In the genomic region with DNA sequence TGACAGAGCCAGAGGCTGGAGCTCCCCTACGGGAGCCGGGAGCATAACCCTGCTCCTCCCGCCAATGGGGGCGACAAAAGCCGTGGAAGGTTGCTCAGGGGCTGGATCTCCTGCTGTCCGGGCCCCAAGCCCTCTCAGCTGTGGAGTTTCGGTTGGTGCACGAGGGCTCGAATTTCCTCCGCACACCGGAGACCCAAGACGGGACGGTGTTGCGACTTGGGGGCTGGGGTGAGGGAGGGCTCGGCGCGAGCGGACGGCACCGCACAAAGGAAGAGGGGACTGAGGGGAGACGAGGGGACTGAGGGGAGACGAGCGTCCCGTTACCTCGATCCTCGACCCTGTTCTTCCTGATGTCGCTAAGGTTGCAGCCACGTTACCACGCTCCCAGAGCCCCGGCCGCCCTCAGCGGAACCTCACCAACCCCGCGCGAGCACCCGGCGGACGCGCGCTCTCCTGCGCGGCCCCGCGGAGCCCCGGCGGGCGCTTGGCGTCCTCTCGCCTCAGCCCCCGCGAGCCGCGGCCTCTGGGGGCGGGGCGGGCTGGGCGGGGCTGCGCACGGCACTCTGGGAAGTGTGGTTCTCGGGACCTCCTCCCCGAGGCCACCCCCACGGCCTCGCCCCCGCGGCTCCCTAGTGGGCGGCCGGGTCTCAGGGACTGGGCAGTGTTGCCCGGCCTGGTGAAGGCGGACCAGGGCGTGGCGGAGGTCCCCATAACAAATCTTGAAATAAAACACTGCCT, we compare ENCODE assay signal across 8 cellular contexts. TPM values are rescaled to one million over a fixed set of nuclear protein-coding genes. Genes with fewer than 3 reads are reported as not detected.
A peak's percentile ranks its signal among the peaks of the same experiment; 100 is the strongest.
DNase-seq lines count a peak whose midpoint lies in the region; ATAC-seq and TF ChIP-seq lines count a peak whose summit lies in the region.

A gene (minus strand): TSS at position 525 of the 738 bp plus-strand sequence. CDS start 25,079 bp downstream, outside the sequence.

- peak within 1 kb of the TSS; percentile 86 to 99 (median 93) for H3K4me3 ChIP-seq in BLaER1 treated with 17β-estradiol and CSF1 and Interleukin-3, amounts not matched to agents 10 nM and 100 nM
- peak within 1 kb of the TSS; percentile 84 to 98 (median 88) for H3K4me3 ChIP-seq in right lobe of liver

- peak; percentile 81 for TF ChIP-seq POLR2A in right lobe of liver (IDR thresholded peaks at IDR 0.05)

- intact Hi-C loops in right lobe of liver (cut with DNase I) = no loop called here

- peaks cover 0 to 40% (median 18%) of the 10 kb centered on the region in 11 experiments; a peak in 15 of 22 replicates for H4K20me1 ChIP-seq in BLaER1 treated with 17β-estradiol and CSF1 and Interleukin-3, amounts not matched to agents 10 nM and 100 nM

- peak within 1 kb of the TSS; percentile 89 to 99 (median 96) for H3K9ac ChIP-seq in BLaER1 treated with 17β-estradiol and CSF1 and Interleukin-3, amounts not matched to agents 10 nM and 100 nM

- TF ChIP-seq CTCF in right lobe of liver (IDR thresholded peaks at IDR 0.05) = no peak

- H3K9me3 ChIP-seq in BLaER1 treated with 17β-estradiol and CSF1 and Interleukin-3, amounts not matched to agents 10 nM and 100 nM (replicated peaks in 1 of 11) = no peaks in the 10 kb centered on the region
- no peaks in the 10 kb centered on the region for H3K9me3 ChIP-seq in right lobe of liver

- peaks cover 18 to 36% (median 27%) of the 10 kb centered on the region in 10 experiments for H3K4me1 ChIP-seq in BLaER1 treated with 17β-estradiol and CSF1 and Interleukin-3, amounts not matched to agents 10 nM and 100 nM
- peaks cover 0 to 8% (median 3%) of the 10 kb centered on the region in 4 donors for H3K4me1 ChIP-seq in right lobe of liver

- WGBS in right lobe of liver (ENCODE audit: insufficient coverage, low coverage, low lambda C conversion rate, missing lambda C conversion rate) = 0% methylated on average over 7 of the region's 70 CpGs

- H3K4me2 ChIP-seq in BLaER1 treated with 17β-estradiol and CSF1 and Interleukin-3, amounts not matched to agents 10 nM and 100 nM = peak within 1 kb of the TSS; percentile 82 to 96 (median 92)

- H3K27me3 ChIP-seq in BLaER1 treated with 17β-estradiol and CSF1 and Interleukin-3, amounts not matched to agents 10 nM and 100 nM = no peaks in the 10 kb centered on the region
- no peaks in the 10 kb centered on the region for H3K27me3 ChIP-seq in right lobe of liver

- peaks cover 0 to 12% (median 0%) of the 10 kb centered on the region in 11 experiments; a peak in 3 of 22 replicates for H3K36me3 ChIP-seq in BLaER1 treated with 17β-estradiol and CSF1 and Interleukin-3, amounts not matched to agents 10 nM and 100 nM
- no peaks in the 10 kb centered on the region for H3K36me3 ChIP-seq in right lobe of liver

- peak; percentile 92 for ATAC-seq in HG03439 (IDR thresholded peaks at IDR 0.05; ENCODE audit: unreplicated experiment)
- peak; percentile 95 to 99 (median 96) for ATAC-seq in right lobe of liver

- peak within 1 kb of the TSS; percentile 83 to 99 (median 95) for H3K27ac ChIP-seq in BLaER1 treated with 17β-estradiol and CSF1 and Interleukin-3, amounts not matched to agents 10 nM and 100 nM
- peak within 1 kb of the TSS; percentile 87 to 96 (median 92) for H3K27ac ChIP-seq in right lobe of liver

- DNase-seq in GM19238 (ENCODE audit: insufficient read length, low spot score) (peak; percentile 84), NCI-H526 (lab: John Stamatoyannopoulos, UW) (peak; percentile 53 to 91), dermis blood vessel endothelial cell (peak; percentile 92), right lobe of liver (peak; percentile 89 to 91 (median 91))
- peak; percentile 85 to 88 for DNase-seq in activated CD4-positive, alpha-beta T cell treated with anti-CD3 and anti-CD28 coated beads, Interleukin-2, amount 50 U/mL, for 48 hours
- DNase-seq in stimulated activated CD4-positive, alpha-beta T cell treated with anti-CD3 and anti-CD28 coated beads, Interleukin-4, amount 100 ng/mL, for 48 hours (ENCODE audit: low read depth in 2 of 2) = peak; percentile 79 to 80

RNA-seq across cellular contexts. Expression of the gene that starts here (rescaled TPM):
- total RNA-seq in dermis blood vessel endothelial cell (11.9 and 17.3 TPM in 2 replicates), right lobe of liver (1 to 10 TPM; 5.5 to 9.6 (median 7.2) TPM)

Comparison
In these comparisons a context has a peak if more than half of its experiments do, and no peak if none do; other contexts are left out.
1. Peak in every context shown above with its lines: DNase-seq, ATAC-seq, H3K4me3 ChIP-seq and H3K27ac ChIP-seq.